8 cellular contexts compared by ENCODE assay signal in genomic region chr2:191691016-191691725, GRCh38. TPM values are rescaled to one million over a fixed set of nuclear protein-coding genes. Genes with fewer than 3 reads are reported as not detected.
DNase-seq lines count a peak whose midpoint lies in the region; ATAC-seq and TF ChIP-seq lines count a peak whose summit lies in the region.

No MANE protein-coding gene starts in this region.

- peaks cover 18% of the 10 kb centered on the region for H3K4me1 Mint-ChIP-seq in nephron

- peak overlapping the region in 2 of 3 experiments; percentile 47 to 49 for H3K27ac Mint-ChIP-seq in nephron

- DNase-seq in CMK (ENCODE audit: low read depth): peak; percentile 58
- peak; percentile 47 for DNase-seq in NCI-H2227 treated with DMSO at 0.1 percent for 48 hours (lab: John Stamatoyannopoulos, UW)
- no peak for DNase-seq in effector CD8-positive, alpha-beta T cell (lab: John Stamatoyannopoulos, UW)

- peak; percentile 59 to 68 (median 60) for TF ChIP-seq CTCF in nephron (IDR thresholded peaks at IDR 0.05; ENCODE audit: unreplicated experiment in 3 of 3)

- H3K27me3 Mint-ChIP-seq in nephron (ENCODE audit: low read depth): no peaks in the 10 kb centered on the region

- H3K36me3 Mint-ChIP-seq in nephron (ENCODE audit: low read depth): peaks cover 4% of the 10 kb centered on the region

- ATAC-seq in GM18520 (IDR thresholded peaks at IDR 0.05; ENCODE audit: unreplicated experiment) (peak; percentile 45), HG02973 (IDR thresholded peaks at IDR 0.05; ENCODE audit: unreplicated experiment) (peak; percentile 80), esophagus mucosa (peak; percentile 63)
- ATAC-seq in activated CD4-positive, CD25-positive, alpha-beta regulatory T cell treated with anti-CD3 and anti-CD28 coated beads, Interleukin-2, amount 50 U/mL, for 24 hours: peak; percentile 57 to 58

- H3K9me3 Mint-ChIP-seq in nephron: peaks cover 2% of the 10 kb centered on the region

- peak overlapping the region in 1 of 3 experiments; percentile 22 for H3K4me3 Mint-ChIP-seq in nephron

RNA-seq across cellular contexts. Expression of gene NABP1, which starts 13.2 kb away (rescaled TPM):
- 32.8 TPM for total RNA-seq in esophagus mucosa
